Comparison of ENCODE assay signal across 24 cellular contexts in the genomic region with DNA sequence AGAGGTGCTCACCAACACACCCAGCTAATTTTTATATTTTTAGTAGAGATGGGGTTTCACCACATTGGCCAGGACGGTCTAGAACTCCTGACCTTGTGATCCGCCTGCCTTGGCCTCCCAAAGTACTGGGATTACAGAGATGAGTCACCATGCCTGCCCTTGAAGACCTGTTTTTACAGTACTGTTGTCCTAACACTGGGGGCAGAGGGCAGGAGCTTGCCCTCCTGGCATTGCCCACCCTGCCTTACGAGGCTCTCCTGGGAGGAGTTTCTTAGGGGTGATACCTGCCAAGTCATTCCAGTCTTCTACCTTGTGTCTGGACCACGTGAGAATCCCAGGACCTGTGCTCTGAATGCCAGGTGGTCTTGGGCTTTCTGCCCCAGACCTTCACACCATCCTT. TPM values are rescaled to one million over a fixed set of nuclear protein-coding genes. Genes with fewer than 3 reads are reported as not detected.
DNase-seq lines count a peak whose midpoint lies in the region; ATAC-seq and TF ChIP-seq lines count a peak whose summit lies in the region.
"Had no signal": no experiment of that assay in that cellular context is flagged by ENCODE, and none has a peak within 500 bp of the region (broad histone marks: within the 10 kb centered on the region; RNA-seq: fewer than 3 reads in every experiment).

No MANE protein-coding gene starts in this region.

- no peak overlapping the region for H3K27ac Mint-ChIP-seq in CD4-positive, alpha-beta T cell
- H3K27ac Mint-ChIP-seq in activated naive CD8-positive, alpha-beta T cell treated with anti-CD3 and anti-CD28 coated beads, Interleukin-2, amount 10 ng/mL, durations not matched to agents 7 days and 5 days, result peak overlapping the region; percentile 18
- H3K27ac Mint-ChIP-seq in natural killer cell treated with Interleukin-12 subunit alpha and Interleukin-12 subunit beta and Interleukin-15 and Interleukin-18, amount 100 ng/mL, for 72 hours, result no peak overlapping the region
- H3K27ac Mint-ChIP-seq in activated CD8-positive, alpha-beta T cell treated with anti-CD3 and anti-CD28 coated beads for 36 hours, result no peak overlapping the region

- CTCF ChIA-PET in CD4-positive, alpha-beta T cell (lab: Charles Lee), result interaction anchor here (1.8 to 1.9 kb wide), 2 partner anchors 21 to 50 kb away, joined by 4 to 7 read pairs; no protein-coding TSS in a partner anchor
- CTCF ChIA-PET in HEK293 (lab: Yijun Ruan, JAX), result interaction anchor here (0.6 to 3.3 kb wide), 6 partner anchors 12 to 42 kb away, joined by 3 to 16 read pairs (median 5); no protein-coding TSS in a partner anchor
- CTCF ChIA-PET in activated CD8-positive, alpha-beta T cell treated with anti-CD3 and anti-CD28 coated beads for 36 hours (lab: Charles Lee), result interaction anchor here (1.0 to 2.1 kb wide), 5 partner anchors 21 to 50 kb away, joined by 3 to 13 read pairs (median 3); no protein-coding TSS in a partner anchor

- H3K36me3 ChIP-seq in HEK293 (ENCODE audit: control insufficient read depth in 2 of 2, insufficient read depth in 1 of 2, low read length in 2 of 2), result peaks cover 9 to 35% of the 10 kb centered on the region in 2 experiments; a peak in 2 of 3 replicates

- ATAC-seq in CD4-positive, alpha-beta T cell (ENCODE audit: poor library complexity), result no peak
- ATAC-seq in activated naive CD8-positive, alpha-beta T cell treated with anti-CD3 and anti-CD28 coated beads, Interleukin-2, amount 10 ng/mL, durations not matched to agents 7 days and 5 days (ENCODE audit: low read depth), result no peak
- ATAC-seq in natural killer cell treated with Interleukin-12 subunit alpha and Interleukin-12 subunit beta and Interleukin-15 and Interleukin-18, amount 100 ng/mL, for 72 hours, result no peak
- no peak for ATAC-seq in activated CD8-positive, alpha-beta T cell treated with anti-CD3 and anti-CD28 coated beads for 36 hours
- ATAC-seq in HG03135 (IDR thresholded peaks at IDR 0.05; ENCODE audit: unreplicated experiment) (no peak), HG02840 (IDR thresholded peaks at IDR 0.05; ENCODE audit: low FRiP score, unreplicated experiment) (no peak)
- ATAC-seq: stimulated activated naive B cell treated with anti-CD40 and anti-IgM and Interleukin-4, amounts not matched to agents 10 μg/mL and 1 μg/mL and 100 μg/mL, for 72 hours had no signal

- no peak overlapping the region for H3K4me3 ChIP-seq in HEK293 (ENCODE audit: low read depth, low read length)

- H3K4me3 Mint-ChIP-seq in CD4-positive, alpha-beta T cell, result peak overlapping the region; percentile 85
- H3K4me3 Mint-ChIP-seq in activated naive CD8-positive, alpha-beta T cell treated with anti-CD3 and anti-CD28 coated beads, Interleukin-2, amount 10 ng/mL, durations not matched to agents 7 days and 5 days, result no peak overlapping the region
- H3K4me3 Mint-ChIP-seq in natural killer cell treated with Interleukin-12 subunit alpha and Interleukin-12 subunit beta and Interleukin-15 and Interleukin-18, amount 100 ng/mL, for 72 hours, result peak overlapping the region; percentile 12
- H3K4me3 Mint-ChIP-seq in activated CD8-positive, alpha-beta T cell treated with anti-CD3 and anti-CD28 coated beads for 36 hours, result no peak overlapping the region

- no peak for TF ChIP-seq CTCF in CD4-positive, alpha-beta T cell (IDR thresholded peaks at IDR 0.05)
- no peak for TF ChIP-seq CTCF in HEK293 (tag by site-specific recombination; IDR thresholded peaks at IDR 0.05)
- no peak for TF ChIP-seq CTCF in activated CD8-positive, alpha-beta T cell treated with anti-CD3 and anti-CD28 coated beads for 36 hours (IDR thresholded peaks at IDR 0.05)

- H3K9me3 ChIP-seq in CD4-positive, alpha-beta T cell (ENCODE audit: control insufficient read depth, low read length), result no peaks in the 10 kb centered on the region
- no peaks in the 10 kb centered on the region for H3K9me3 ChIP-seq in HEK293 (ENCODE audit: control insufficient read depth, insufficient read depth, low read depth, low read length)

- H3K27me3 ChIP-seq in CD4-positive, alpha-beta T cell (ENCODE audit: control insufficient read depth, insufficient read depth, low read length), result no peaks in the 10 kb centered on the region
- H3K27me3 ChIP-seq: BE2C, brain microvascular endothelial cell had no signal

- H3K4me1 ChIP-seq in HEK293 (ENCODE audit: control insufficient read depth, insufficient read depth, low read length), result peaks cover 5% of the 10 kb centered on the region

- no peak for DNase-seq in CD4-positive, alpha-beta T cell
- DNase-seq in activated naive CD8-positive, alpha-beta T cell treated with anti-CD3 and anti-CD28 coated beads, Interleukin-2, amount 10 ng/mL, durations not matched to agents 7 days and 5 days, result no peak
- no peak for DNase-seq in natural killer cell treated with Interleukin-12 subunit alpha and Interleukin-12 subunit beta and Interleukin-15 and Interleukin-18, amount 100 ng/mL, for 72 hours (ENCODE audit: low spot score)
- DNase-seq in activated CD8-positive, alpha-beta T cell treated with anti-CD3 and anti-CD28 coated beads for 36 hours, result no peak
- DNase-seq in GM19238 (ENCODE audit: insufficient read length, low spot score), result no peak
- DNase-seq: activated CD4-positive, CD25-positive, alpha-beta regulatory T cell; activated gamma-delta T cell; BE2C; brain microvascular endothelial cell; cortex of kidney; GF-D8; hippocampal formation; mammary epithelial cell; NCI-H187 treated with DMSO at 0.1 percent for 48 hours; NCI-H510A treated with DMSO at 0.1 percent for 48 hours; retina; SHP77; stimulated activated naive B cell treated with anti-CD40 and anti-IgM and Interleukin-4, amounts not matched to agents 10 μg/mL and 1 μg/mL and 100 μg/mL, for 72 hours had no signal

- peaks cover 33% of the 10 kb centered on the region for H3K36me3 Mint-ChIP-seq in CD4-positive, alpha-beta T cell (ENCODE audit: low read depth)
- H3K36me3 Mint-ChIP-seq in activated naive CD8-positive, alpha-beta T cell treated with anti-CD3 and anti-CD28 coated beads, Interleukin-2, amount 10 ng/mL, durations not matched to agents 7 days and 5 days, result peaks cover 15% of the 10 kb centered on the region
- peaks cover 2% of the 10 kb centered on the region for H3K36me3 Mint-ChIP-seq in natural killer cell treated with Interleukin-12 subunit alpha and Interleukin-12 subunit beta and Interleukin-15 and Interleukin-18, amount 100 ng/mL, for 72 hours
- H3K36me3 Mint-ChIP-seq in activated CD8-positive, alpha-beta T cell treated with anti-CD3 and anti-CD28 coated beads for 36 hours (ENCODE audit: low read depth), result peaks cover 11% of the 10 kb centered on the region

- H3K27me3 Mint-ChIP-seq in CD4-positive, alpha-beta T cell, result no peaks in the 10 kb centered on the region
- peaks cover 4% of the 10 kb centered on the region for H3K27me3 Mint-ChIP-seq in activated naive CD8-positive, alpha-beta T cell treated with anti-CD3 and anti-CD28 coated beads, Interleukin-2, amount 10 ng/mL, durations not matched to agents 7 days and 5 days
- H3K27me3 Mint-ChIP-seq in natural killer cell treated with Interleukin-12 subunit alpha and Interleukin-12 subunit beta and Interleukin-15 and Interleukin-18, amount 100 ng/mL, for 72 hours, result peaks cover 0 to 2% of the 10 kb centered on the region in 2 donors
- no peaks in the 10 kb centered on the region for H3K27me3 Mint-ChIP-seq in activated CD8-positive, alpha-beta T cell treated with anti-CD3 and anti-CD28 coated beads for 36 hours
- H3K27me3 Mint-ChIP-seq: stimulated activated naive B cell treated with anti-CD40 and anti-IgM and Interleukin-4, amounts not matched to agents 10 μg/mL and 1 μg/mL and 100 μg/mL, for 72 hours had no signal

- no peak overlapping the region for H3K27ac ChIP-seq in CD4-positive, alpha-beta T cell (ENCODE audit: low read depth, low read length)
- peak overlapping the region; percentile 53; the same call in 1 of the 2 replicates for H3K27ac ChIP-seq in HEK293 (ENCODE audit: extremely low read depth, low read depth, low read length)
- H3K27ac ChIP-seq: brain microvascular endothelial cell had no signal

- POLR2A ChIA-PET in CD4-positive, alpha-beta T cell (lab: Charles Lee), result interaction anchor here (0.6 kb wide), 1 partner anchor 58 kb away, joined by 3 read pairs; the partner anchor contains the start of gene DCXR
- POLR2A ChIA-PET in HEK293 (lab: Yijun Ruan, JAX), result interaction anchor here (0.6 to 1.0 kb wide), 6 partner anchors 12 to 1642 kb away, joined by 3 to 4 read pairs (median 3); partner anchors contain the start of gene RAC3
- POLR2A ChIA-PET in activated naive CD8-positive, alpha-beta T cell treated with anti-CD3 and anti-CD28 coated beads, Interleukin-2, amount 10 ng/mL, durations not matched to agents 7 days and 5 days (lab: Charles Lee), result no interaction called here
- POLR2A ChIA-PET in activated CD8-positive, alpha-beta T cell treated with anti-CD3 and anti-CD28 coated beads for 36 hours (lab: Charles Lee), result interaction anchor here (0.6 to 1.4 kb wide), 2 partner anchors 13 to 296 kb away, joined by 3 to 5 read pairs; no protein-coding TSS in a partner anchor

- H3K4me1 Mint-ChIP-seq in CD4-positive, alpha-beta T cell (ENCODE audit: low read depth), result peaks cover 46% of the 10 kb centered on the region
- H3K4me1 Mint-ChIP-seq in activated naive CD8-positive, alpha-beta T cell treated with anti-CD3 and anti-CD28 coated beads, Interleukin-2, amount 10 ng/mL, durations not matched to agents 7 days and 5 days, result peaks cover 28% of the 10 kb centered on the region
- peaks cover 13 to 32% of the 10 kb centered on the region in 2 donors for H3K4me1 Mint-ChIP-seq in natural killer cell treated with Interleukin-12 subunit alpha and Interleukin-12 subunit beta and Interleukin-15 and Interleukin-18, amount 100 ng/mL, for 72 hours (ENCODE audit: low read depth in 2 of 2)
- H3K4me1 Mint-ChIP-seq in activated CD8-positive, alpha-beta T cell treated with anti-CD3 and anti-CD28 coated beads for 36 hours (ENCODE audit: low read depth), result peaks cover 22% of the 10 kb centered on the region

- no peaks in the 10 kb centered on the region for H3K9me3 Mint-ChIP-seq in CD4-positive, alpha-beta T cell
- H3K9me3 Mint-ChIP-seq in activated naive CD8-positive, alpha-beta T cell treated with anti-CD3 and anti-CD28 coated beads, Interleukin-2, amount 10 ng/mL, durations not matched to agents 7 days and 5 days, result no peaks in the 10 kb centered on the region
- no peaks in the 10 kb centered on the region for H3K9me3 Mint-ChIP-seq in natural killer cell treated with Interleukin-12 subunit alpha and Interleukin-12 subunit beta and Interleukin-15 and Interleukin-18, amount 100 ng/mL, for 72 hours
- no peaks in the 10 kb centered on the region for H3K9me3 Mint-ChIP-seq in activated CD8-positive, alpha-beta T cell treated with anti-CD3 and anti-CD28 coated beads for 36 hours
- H3K9me3 Mint-ChIP-seq: stimulated activated naive B cell treated with anti-CD40 and anti-IgM and Interleukin-4, amounts not matched to agents 10 μg/mL and 1 μg/mL and 100 μg/mL, for 72 hours had no signal

- intact Hi-C loops in CD4-positive, alpha-beta T cell (cut with DNase I, micrococcal nuclease), result no loop called here
- intact Hi-C loops in activated CD8-positive, alpha-beta T cell treated with anti-CD3 and anti-CD28 coated beads for 36 hours (cut with micrococcal nuclease), result no loop called here

RNA-seq across cellular contexts. Expression of gene ASPSCR1, which starts 2.7 kb away (rescaled TPM):
- total RNA-seq in CD4-positive, alpha-beta T cell, result 10 to 100 TPM; 19.1 to 22.7 TPM
- 10 to 100 TPM; 34.4 to 35.1 TPM for total RNA-seq in activated naive CD8-positive, alpha-beta T cell treated with anti-CD3 and anti-CD28 coated beads, Interleukin-2, amount 10 ng/mL, durations not matched to agents 7 days and 5 days
- total RNA-seq in natural killer cell treated with Interleukin-12 subunit alpha and Interleukin-12 subunit beta and Interleukin-15 and Interleukin-18, amount 100 ng/mL, for 72 hours, result 10 to 100 TPM; 21.6 to 46.8 TPM
- total RNA-seq in activated CD8-positive, alpha-beta T cell treated with anti-CD3 and anti-CD28 coated beads for 36 hours, result 10 to 100 TPM; 18.7 to 24.5 TPM

RNA-seq across cellular contexts. Expression of gene NOTUM, which starts 19.1 kb away (rescaled TPM):
- total RNA-seq in CD4-positive, alpha-beta T cell, result not detected
- total RNA-seq in activated naive CD8-positive, alpha-beta T cell treated with anti-CD3 and anti-CD28 coated beads, Interleukin-2, amount 10 ng/mL, durations not matched to agents 7 days and 5 days, result under 1 TPM; 0.25 to 0.26 TPM
- total RNA-seq in natural killer cell treated with Interleukin-12 subunit alpha and Interleukin-12 subunit beta and Interleukin-15 and Interleukin-18, amount 100 ng/mL, for 72 hours, result under 1 TPM in 1 of 2 donors, not detected in 1; 0.17 TPM
- under 1 TPM; 0.41 to 0.49 TPM for total RNA-seq in activated CD8-positive, alpha-beta T cell treated with anti-CD3 and anti-CD28 coated beads for 36 hours
- total RNA-seq: mammary epithelial cell had no signal

RNA-seq across cellular contexts. Expression of gene MYADML2, which starts 33.1 kb away (rescaled TPM):
- not detected for total RNA-seq in CD4-positive, alpha-beta T cell
- total RNA-seq in activated naive CD8-positive, alpha-beta T cell treated with anti-CD3 and anti-CD28 coated beads, Interleukin-2, amount 10 ng/mL, durations not matched to agents 7 days and 5 days, result not detected
- total RNA-seq in natural killer cell treated with Interleukin-12 subunit alpha and Interleukin-12 subunit beta and Interleukin-15 and Interleukin-18, amount 100 ng/mL, for 72 hours, result not detected
- not detected for total RNA-seq in activated CD8-positive, alpha-beta T cell treated with anti-CD3 and anti-CD28 coated beads for 36 hours
- total RNA-seq: fibroblast of villous mesenchyme; M059J; mammary epithelial cell; T-helper 1 cell treated with Interleukin-12 subunit alpha and Interleukin-12 subunit beta and Interleukin-4 antibody, amounts not matched to agents 30 ng/mL and 1 ng/mL, for 36 hours had no signal

RNA-seq across cellular contexts. Expression of gene CENPX, which starts 42.6 kb away (rescaled TPM):
- total RNA-seq in CD4-positive, alpha-beta T cell, result 10 to 100 TPM; 14.9 to 19.6 TPM
- total RNA-seq in activated naive CD8-positive, alpha-beta T cell treated with anti-CD3 and anti-CD28 coated beads, Interleukin-2, amount 10 ng/mL, durations not matched to agents 7 days and 5 days, result 10 to 100 TPM; 62.0 to 64.7 TPM
- 100 to 1,000 TPM in 1 of 2 donors, 10 to 100 TPM in 1; 82.6 to 174 TPM for total RNA-seq in natural killer cell treated with Interleukin-12 subunit alpha and Interleukin-12 subunit beta and Interleukin-15 and Interleukin-18, amount 100 ng/mL, for 72 hours
- 10 to 100 TPM; 88.7 to 98.1 TPM for total RNA-seq in activated CD8-positive, alpha-beta T cell treated with anti-CD3 and anti-CD28 coated beads for 36 hours

RNA-seq across cellular contexts. Expression of gene LRRC45, which starts 43.0 kb away (rescaled TPM):
- total RNA-seq in CD4-positive, alpha-beta T cell, result 10 to 100 TPM; 17.7 to 17.9 TPM
- 10 to 100 TPM; 41.6 to 45.1 TPM for total RNA-seq in activated naive CD8-positive, alpha-beta T cell treated with anti-CD3 and anti-CD28 coated beads, Interleukin-2, amount 10 ng/mL, durations not matched to agents 7 days and 5 days
- total RNA-seq in natural killer cell treated with Interleukin-12 subunit alpha and Interleukin-12 subunit beta and Interleukin-15 and Interleukin-18, amount 100 ng/mL, for 72 hours, result 10 to 100 TPM; 16.1 to 42.3 TPM
- total RNA-seq in activated CD8-positive, alpha-beta T cell treated with anti-CD3 and anti-CD28 coated beads for 36 hours, result 10 to 100 TPM; 12.9 TPM

Comparison
In these comparisons a context has a peak if more than half of its experiments do, and no peak if none do; other contexts are left out.
1. H3K4me3 Mint-ChIP-seq: peak in CD4-positive, alpha-beta T cell (single experiment) and natural killer cell treated with Interleukin-12 subunit alpha and Interleukin-12 subunit beta and Interleukin-15 and Interleukin-18, amount 100 ng/mL, for 72 hours (single experiment); none in activated naive CD8-positive, alpha-beta T cell treated with anti-CD3 and anti-CD28 coated beads, Interleukin-2, amount 10 ng/mL, durations not matched to agents 7 days and 5 days (single experiment) and activated CD8-positive, alpha-beta T cell treated with anti-CD3 and anti-CD28 coated beads for 36 hours (single experiment).